In genomic region chr22:42648368-42649260, GRCh38 we compare ENCODE assay signal across 1 cellular context.
TF ChIP-seq lines count a peak whose summit lies in the region.

No MANE protein-coding gene starts in this region.

TF ChIP-seq in HepG2, 621 proteins besides CTCF, POLR2A, EP300 and RAD21 (continued from another document and continues in another):
- peak; percentile 97 for TF ChIP-seq HNF4A (CRISPR knock-in tag; IDR thresholded peaks at IDR 0.05)
- TF ChIP-seq PAXIP1 (CRISPR knock-in tag; conservative IDR thresholded peaks at IDR 0.05), result peak; percentile 88
- TF ChIP-seq ZGPAT (CRISPR knock-in tag; IDR thresholded peaks at IDR 0.05), result peak; percentile 80
- TF ChIP-seq ZNF205 (CRISPR knock-in tag; IDR thresholded peaks at IDR 0.05), result peak; percentile 77
- TF ChIP-seq SOX13 (IDR thresholded peaks at IDR 0.05), result no peak
- peak in 1 of 2 experiments; percentile 46; a peak in 1 of 4 replicates for TF ChIP-seq SOX13 (CRISPR knock-in tag; conservative IDR thresholded peaks at IDR 0.05 in 1 of 2, IDR thresholded peaks at IDR 0.05 in 1 of 2)
- TF ChIP-seq GATAD1 (CRISPR knock-in tag; IDR thresholded peaks at IDR 0.05), result peak; percentile 69
- peak; percentile 86 for TF ChIP-seq RBFOX2 (IDR thresholded peaks at IDR 0.05; ENCODE audit: low read depth, low read length)
- 0 out of 2 replicates have a peak, but pooled peaks have one; percentile 45 for TF ChIP-seq TOE1 (CRISPR knock-in tag; IDR thresholded peaks at IDR 0.05)
- peak; percentile 54; the same call in 1 of the 2 replicates for TF ChIP-seq MEF2D (CRISPR knock-in tag; IDR thresholded peaks at IDR 0.05)
- peak; percentile 47 for TF ChIP-seq TFDP2 (CRISPR knock-in tag; IDR thresholded peaks at IDR 0.05)
- peak; percentile 86 for TF ChIP-seq CCDC6 (CRISPR knock-in tag; IDR thresholded peaks at IDR 0.05)
- TF ChIP-seq ZNF547 (CRISPR knock-in tag; IDR thresholded peaks at IDR 0.05), result peak; percentile 70
- no peak; the same call in 1 of the 2 replicates for TF ChIP-seq ONECUT2 (CRISPR knock-in tag; IDR thresholded peaks at IDR 0.05)
- TF ChIP-seq SMAD9 (CRISPR knock-in tag; IDR thresholded peaks at IDR 0.05), result 0 out of 2 replicates have a peak, but pooled peaks have one; percentile 29
- TF ChIP-seq SP2 (CRISPR knock-in tag; IDR thresholded peaks at IDR 0.05), result no peak; the same call in 1 of the 2 replicates
- TF ChIP-seq ZNF460 (CRISPR knock-in tag; IDR thresholded peaks at IDR 0.05; ENCODE audit: borderline replicate concordance), result no peak; the same call in 1 of the 2 replicates
- TF ChIP-seq MTA3 (CRISPR knock-in tag; IDR thresholded peaks at IDR 0.05), result no peak
- TF ChIP-seq TOPORS (CRISPR knock-in tag; IDR thresholded peaks at IDR 0.05), result 0 out of 2 replicates have a peak, but pooled peaks have one; percentile 79
- TF ChIP-seq STAG1 (CRISPR knock-in tag; IDR thresholded peaks at IDR 0.05), result 0 out of 2 replicates have a peak, but pooled peaks have one; percentile 11
- peak; percentile 71; the same call in 1 of the 2 replicates for TF ChIP-seq NCOA2 (CRISPR knock-in tag; IDR thresholded peaks at IDR 0.05)
- no peak; the same call in 1 of the 2 replicates for TF ChIP-seq HCFC1 (IDR thresholded peaks at IDR 0.05; ENCODE audit: low read depth, low read length)
- peak; percentile 94 for TF ChIP-seq MED1 (CRISPR knock-in tag; IDR thresholded peaks at IDR 0.05)
- TF ChIP-seq ZNF644 (CRISPR knock-in tag; IDR thresholded peaks at IDR 0.05; ENCODE audit: low read depth), result peak; percentile 87
- TF ChIP-seq ARID4A (CRISPR knock-in tag; IDR thresholded peaks at IDR 0.05; ENCODE audit: borderline replicate concordance), result peak; percentile 92
- TF ChIP-seq ZFY (CRISPR knock-in tag; IDR thresholded peaks at IDR 0.05), result peak; percentile 63; the same call in 1 of the 2 replicates
- TF ChIP-seq ZNF770 (CRISPR knock-in tag; IDR thresholded peaks at IDR 0.05), result peak; percentile 99
- TF ChIP-seq HMGXB4 (CRISPR knock-in tag; IDR thresholded peaks at IDR 0.05; ENCODE audit: borderline replicate concordance in 1 of 2, low read depth in 1 of 2), result peak in 1 of 2 experiments; percentile 50; a peak in 2 of 4 replicates
- TF ChIP-seq ZNF564 (CRISPR knock-in tag; IDR thresholded peaks at IDR 0.05), result peak; percentile 46; the same call in 1 of the 2 replicates
- TF ChIP-seq HNF4G (IDR thresholded peaks at IDR 0.05; ENCODE audit: borderline replicate concordance, low read depth, low read length), result peak; percentile 92
- TF ChIP-seq HNF4G (CRISPR knock-in tag; IDR thresholded peaks at IDR 0.05; ENCODE audit: borderline replicate concordance, low read depth), result peak; percentile 84; the same call in 1 of the 2 replicates
- TF ChIP-seq ZNF709 (CRISPR knock-in tag; IDR thresholded peaks at IDR 0.05), result peak; percentile 47; the same call in 1 of the 2 replicates
- no peak for TF ChIP-seq MAZ (IDR thresholded peaks at IDR 0.05; ENCODE audit: borderline replicate concordance, low read depth, low read length)
- TF ChIP-seq MAZ (CRISPR knock-in tag; IDR thresholded peaks at IDR 0.05; ENCODE audit: low read depth), result peak; percentile 67; the same call in 1 of the 2 replicates
- TF ChIP-seq BCL6 (CRISPR knock-in tag; IDR thresholded peaks at IDR 0.05), result no peak; the same call in none of the 2 replicates
- TF ChIP-seq PRDM10 (CRISPR knock-in tag; IDR thresholded peaks at IDR 0.05; ENCODE audit: low read depth), result 0 out of 2 replicates have a peak, but pooled peaks have one; percentile 24
- 0 out of 2 replicates have a peak, but pooled peaks have one; percentile 62 for TF ChIP-seq REPIN1 (CRISPR knock-in tag; IDR thresholded peaks at IDR 0.05; ENCODE audit: borderline replicate concordance, low read depth)
- TF ChIP-seq TIGD3 (CRISPR knock-in tag; IDR thresholded peaks at IDR 0.05; ENCODE audit: borderline replicate concordance), result no peak
